In genomic region chr1:33532250-33532649, GRCh38 we compare ENCODE assay signal across 1 cellular context.
TF ChIP-seq lines count a peak whose summit lies in the region.

No MANE protein-coding gene starts in this region.

TF ChIP-seq in K562, 482 proteins besides CTCF, POLR2A, EP300 and RAD21 (continued from another document):
- no peak for TF ChIP-seq SNRNP70 (optimal IDR thresholded peaks at IDR 0.05; ENCODE audit: low read depth, low read length)
- TF ChIP-seq LCOR (CRISPR knock-in tag; IDR thresholded peaks at IDR 0.05) = no peak
- TF ChIP-seq RBM25 (IDR thresholded peaks at IDR 0.05; ENCODE audit: low read depth, low read length, severe bottlenecking) = peak; percentile 24
- no peak for TF ChIP-seq SOX6 (IDR thresholded peaks at IDR 0.05)
- TF ChIP-seq ZFP36 (IDR thresholded peaks at IDR 0.05; ENCODE audit: low read depth, low read length, partially characterized antibody) = peak; percentile 93
- no peak for TF ChIP-seq ZNF12 (CRISPR knock-in tag; IDR thresholded peaks at IDR 0.05)
- TF ChIP-seq CTBP1 (IDR thresholded peaks at IDR 0.05; ENCODE audit: borderline replicate concordance) = no peak
